11 cellular contexts compared by ENCODE assay signal in the genomic region with DNA sequence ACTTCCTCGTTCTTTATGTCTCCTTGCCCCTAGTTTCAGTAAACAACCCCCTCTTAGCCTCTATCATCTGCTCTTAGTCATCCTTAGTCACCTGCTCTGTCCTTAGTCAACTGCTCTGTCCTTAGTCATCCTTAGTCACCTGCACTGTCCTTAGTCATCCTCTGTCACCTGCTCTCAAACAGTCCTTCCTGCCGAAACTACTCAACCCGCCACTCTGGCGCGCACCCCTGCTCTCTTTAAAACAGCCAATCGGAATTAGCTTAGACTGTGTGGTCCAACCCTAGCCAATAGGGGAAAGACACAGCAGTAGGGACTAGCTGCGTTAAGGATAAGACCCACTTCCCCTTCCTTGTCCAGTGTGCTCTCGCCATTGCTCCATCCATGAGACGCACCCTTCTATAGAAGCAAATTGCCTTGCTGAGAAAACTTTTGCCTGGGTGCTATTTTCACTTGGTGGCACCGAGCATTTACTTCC.
DNase-seq lines count a peak whose midpoint lies in the region; ATAC-seq and TF ChIP-seq lines count a peak whose summit lies in the region.
"Had no signal": no experiment of that assay in that cellular context is flagged by ENCODE, and none has a peak within 500 bp of the region (broad histone marks: within the 10 kb centered on the region; RNA-seq: fewer than 3 reads in every experiment).

No MANE protein-coding gene starts in this region.

- H3K27ac ChIP-seq in foreskin keratinocyte, result peak overlapping the region; percentile 93

- H3K27me3 Mint-ChIP-seq in activated CD4-positive, alpha-beta memory T cell treated with anti-CD3 and anti-CD28 coated beads for 36 hours, result no peaks in the 10 kb centered on the region
- no peaks in the 10 kb centered on the region for H3K27me3 Mint-ChIP-seq in activated CD4-positive, alpha-beta memory T cell treated with anti-CD3 and anti-CD28 coated beads, Interleukin-2, amount 10 ng/mL, durations not matched to agents 7 days and 5 days
- H3K27me3 Mint-ChIP-seq in immature natural killer cell (ENCODE audit: low read depth in 3 of 3), result peaks cover 1 to 3% (median 2%) of the 10 kb centered on the region in 3 donors
- H3K27me3 Mint-ChIP-seq: IgD-negative memory B cell had no signal

- H3K27me3 ChIP-seq in foreskin keratinocyte, result no peaks in the 10 kb centered on the region

- H3K4me1 ChIP-seq in foreskin keratinocyte, result peaks cover 27% of the 10 kb centered on the region

- DNase-seq in activated CD4-positive, alpha-beta memory T cell treated with anti-CD3 and anti-CD28 coated beads for 36 hours, result peak; percentile 71
- DNase-seq in activated CD4-positive, alpha-beta memory T cell treated with anti-CD3 and anti-CD28 coated beads, Interleukin-2, amount 10 ng/mL, durations not matched to agents 7 days and 5 days, result no peak
- peak; percentile 53 to 59 for DNase-seq in activated CD4-positive, alpha-beta T cell treated with anti-CD3 and anti-CD28 coated beads, Interleukin-2, amount 50 U/mL, for 4 hours
- peak; percentile 84 to 92 for DNase-seq in foreskin keratinocyte
- no peak for DNase-seq in stimulated activated naive CD8-positive, alpha-beta T cell treated with anti-CD3 and anti-CD28 coated beads, Interleukin-15, Interleukin-2, amounts not matched to agents 100 U/mL and 50 U/mL, for 24 hours
- no peak for DNase-seq in effector CD8-positive, alpha-beta T cell (lab: John Stamatoyannopoulos, UW)
- DNase-seq in immature natural killer cell, result no peak
- DNase-seq: midbrain, NCI-H510A had no signal

- H3K9me3 Mint-ChIP-seq in activated CD4-positive, alpha-beta memory T cell treated with anti-CD3 and anti-CD28 coated beads for 36 hours, result peaks cover 18% of the 10 kb centered on the region
- H3K9me3 Mint-ChIP-seq in activated CD4-positive, alpha-beta memory T cell treated with anti-CD3 and anti-CD28 coated beads, Interleukin-2, amount 10 ng/mL, durations not matched to agents 7 days and 5 days, result peaks cover 21% of the 10 kb centered on the region
- H3K9me3 Mint-ChIP-seq in immature natural killer cell, result peaks cover 0 to 6% (median 1%) of the 10 kb centered on the region in 6 donors

- H3K36me3 Mint-ChIP-seq in activated CD4-positive, alpha-beta memory T cell treated with anti-CD3 and anti-CD28 coated beads for 36 hours, result peaks cover 46% of the 10 kb centered on the region
- H3K36me3 Mint-ChIP-seq in activated CD4-positive, alpha-beta memory T cell treated with anti-CD3 and anti-CD28 coated beads, Interleukin-2, amount 10 ng/mL, durations not matched to agents 7 days and 5 days (ENCODE audit: low read depth), result peaks cover 44% of the 10 kb centered on the region
- peaks cover 0 to 7% (median 7%) of the 10 kb centered on the region in 3 donors for H3K36me3 Mint-ChIP-seq in immature natural killer cell

- no peak overlapping the region for H3K4me3 Mint-ChIP-seq in activated CD4-positive, alpha-beta memory T cell treated with anti-CD3 and anti-CD28 coated beads for 36 hours
- H3K4me3 Mint-ChIP-seq in activated CD4-positive, alpha-beta memory T cell treated with anti-CD3 and anti-CD28 coated beads, Interleukin-2, amount 10 ng/mL, durations not matched to agents 7 days and 5 days, result no peak overlapping the region
- no peak overlapping the region for H3K4me3 Mint-ChIP-seq in immature natural killer cell

- intact Hi-C loops in activated CD4-positive, alpha-beta memory T cell treated with anti-CD3 and anti-CD28 coated beads for 36 hours (cut with micrococcal nuclease), result loop anchor here (1.0 kb wide), 3 partner anchors 12 to 27 kb away; no protein-coding TSS in a partner anchor

- ATAC-seq in foreskin keratinocyte, result peak; percentile 67
- ATAC-seq in stimulated activated naive CD8-positive, alpha-beta T cell treated with anti-CD3 and anti-CD28 coated beads, Interleukin-15, Interleukin-2, amounts not matched to agents 100 U/mL and 50 U/mL, for 24 hours, result peak; percentile 67
- ATAC-seq in HG03469 (IDR thresholded peaks at IDR 0.05; ENCODE audit: unreplicated experiment), result no peak

- peak overlapping the region; percentile 43 for H3K27ac Mint-ChIP-seq in activated CD4-positive, alpha-beta memory T cell treated with anti-CD3 and anti-CD28 coated beads for 36 hours
- no peak overlapping the region for H3K27ac Mint-ChIP-seq in activated CD4-positive, alpha-beta memory T cell treated with anti-CD3 and anti-CD28 coated beads, Interleukin-2, amount 10 ng/mL, durations not matched to agents 7 days and 5 days
- peak overlapping the region in 1 of 6 donors; percentile 13 for H3K27ac Mint-ChIP-seq in immature natural killer cell

- POLR2A ChIA-PET in activated CD4-positive, alpha-beta memory T cell treated with anti-CD3 and anti-CD28 coated beads for 36 hours (lab: Charles Lee), result interaction anchor here (1.3 kb wide), 1 partner anchor 27 kb away, joined by 3 read pairs; no protein-coding TSS in a partner anchor
- POLR2A ChIA-PET in activated CD4-positive, alpha-beta memory T cell treated with anti-CD3 and anti-CD28 coated beads, Interleukin-2, amount 10 ng/mL, durations not matched to agents 7 days and 5 days (lab: Charles Lee), result interaction anchor here (0.7 kb wide), 1 partner anchor 110 kb away, joined by 3 read pairs; no protein-coding TSS in a partner anchor

- CTCF ChIA-PET in activated CD4-positive, alpha-beta memory T cell treated with anti-CD3 and anti-CD28 coated beads for 36 hours (lab: Charles Lee), result interaction anchor here (1.7 kb wide), 1 partner anchor 279 kb away, joined by 4 read pairs; no protein-coding TSS in a partner anchor
- CTCF ChIA-PET in activated CD4-positive, alpha-beta memory T cell treated with anti-CD3 and anti-CD28 coated beads, Interleukin-2, amount 10 ng/mL, durations not matched to agents 7 days and 5 days (lab: Charles Lee), result interaction anchor here (1.0 to 1.2 kb wide), 2 partner anchors 21 to 256 kb away, joined by 3 to 4 read pairs; no protein-coding TSS in a partner anchor

- TF ChIP-seq CTCF in foreskin keratinocyte (conservative IDR thresholded peaks at IDR 0.05), result no peak

- H3K4me1 Mint-ChIP-seq in activated CD4-positive, alpha-beta memory T cell treated with anti-CD3 and anti-CD28 coated beads for 36 hours (ENCODE audit: low read depth), result peaks cover 54% of the 10 kb centered on the region
- H3K4me1 Mint-ChIP-seq in activated CD4-positive, alpha-beta memory T cell treated with anti-CD3 and anti-CD28 coated beads, Interleukin-2, amount 10 ng/mL, durations not matched to agents 7 days and 5 days, result peaks cover 11% of the 10 kb centered on the region
- no peaks in the 10 kb centered on the region for H3K4me1 Mint-ChIP-seq in immature natural killer cell

Comparison
In these comparisons a context has a peak if more than half of its experiments do, and no peak if none do; other contexts are left out.
1. DNase-seq: peak in activated CD4-positive, alpha-beta memory T cell treated with anti-CD3 and anti-CD28 coated beads for 36 hours (single experiment), activated CD4-positive, alpha-beta T cell treated with anti-CD3 and anti-CD28 coated beads, Interleukin-2, amount 50 U/mL, for 4 hours (2 of 2) and foreskin keratinocyte (2 of 2); none in activated CD4-positive, alpha-beta memory T cell treated with anti-CD3 and anti-CD28 coated beads, Interleukin-2, amount 10 ng/mL, durations not matched to agents 7 days and 5 days (single experiment), stimulated activated naive CD8-positive, alpha-beta T cell treated with anti-CD3 and anti-CD28 coated beads, Interleukin-15, Interleukin-2, amounts not matched to agents 100 U/mL and 50 U/mL, for 24 hours (single experiment), effector CD8-positive, alpha-beta T cell (single experiment) and immature natural killer cell (0 of 3).